1 cellular context compared by ENCODE assay signal in genomic region chr6:43793154-43793874, GRCh38.
TF ChIP-seq lines count a peak whose summit lies in the region.

No MANE protein-coding gene starts in this region.

TF ChIP-seq in GM23338, 12 proteins besides CTCF, POLR2A, EP300 and RAD21 (continued from another document):
- TF ChIP-seq ZNF462 (CRISPR knock-in tag; IDR thresholded peaks at IDR 0.05) (no peak), CREB1 (CRISPR knock-in tag; IDR thresholded peaks at IDR 0.05; ENCODE audit: low read depth) (no peak), REST (IDR thresholded peaks at IDR 0.05; ENCODE audit: unreplicated experiment) (no peak), JUNB (IDR thresholded peaks at IDR 0.05; ENCODE audit: unreplicated experiment) (no peak)
